Comparison of ENCODE assay signal across 1 cellular context in the genomic region with DNA sequence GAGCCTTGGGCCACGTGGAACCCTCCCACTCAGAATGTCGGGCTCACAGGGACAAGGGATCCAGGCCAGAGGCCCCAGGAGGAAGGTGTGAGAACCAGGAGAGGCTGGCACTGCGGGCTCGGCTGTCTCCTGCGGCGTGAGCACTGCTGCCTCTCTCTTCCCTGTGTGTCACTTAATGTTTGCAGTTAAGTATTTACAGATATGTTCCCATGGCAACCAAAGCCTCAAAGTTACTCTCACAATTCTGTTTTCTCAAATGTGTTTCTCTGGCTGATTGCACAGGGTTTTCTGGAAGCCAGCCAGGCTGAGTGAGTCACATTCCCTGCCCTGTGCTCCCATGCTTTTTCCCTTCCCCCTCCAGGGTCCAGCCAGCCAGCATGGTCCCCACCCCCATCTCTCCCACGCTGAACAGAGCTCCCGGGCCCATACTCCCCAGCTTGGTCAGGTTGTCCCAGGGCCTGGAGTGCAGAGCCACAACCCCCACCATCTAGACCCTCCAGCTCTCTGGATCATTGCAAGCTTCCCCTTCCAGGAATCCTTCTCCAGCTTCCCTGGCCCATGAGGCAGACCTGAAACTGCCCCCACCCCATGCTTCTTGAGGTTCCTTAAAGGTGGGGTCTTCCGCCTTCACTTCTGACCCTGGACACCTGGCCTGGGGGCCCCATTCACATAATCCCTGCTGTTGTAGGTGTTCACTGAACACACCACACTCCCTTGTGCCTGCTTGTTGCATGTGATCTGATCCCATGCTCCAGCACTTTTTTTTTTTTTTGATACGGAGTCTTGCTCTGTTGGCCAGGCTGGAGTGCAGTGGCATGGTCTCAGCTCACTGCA.
TF ChIP-seq lines count a peak whose summit lies in the region.

No MANE protein-coding gene starts in this region.

TF ChIP-seq in HepG2, 621 proteins besides CTCF, POLR2A, EP300 and RAD21 (continued from another document and continues in another):
- TF ChIP-seq, protein P1, sequence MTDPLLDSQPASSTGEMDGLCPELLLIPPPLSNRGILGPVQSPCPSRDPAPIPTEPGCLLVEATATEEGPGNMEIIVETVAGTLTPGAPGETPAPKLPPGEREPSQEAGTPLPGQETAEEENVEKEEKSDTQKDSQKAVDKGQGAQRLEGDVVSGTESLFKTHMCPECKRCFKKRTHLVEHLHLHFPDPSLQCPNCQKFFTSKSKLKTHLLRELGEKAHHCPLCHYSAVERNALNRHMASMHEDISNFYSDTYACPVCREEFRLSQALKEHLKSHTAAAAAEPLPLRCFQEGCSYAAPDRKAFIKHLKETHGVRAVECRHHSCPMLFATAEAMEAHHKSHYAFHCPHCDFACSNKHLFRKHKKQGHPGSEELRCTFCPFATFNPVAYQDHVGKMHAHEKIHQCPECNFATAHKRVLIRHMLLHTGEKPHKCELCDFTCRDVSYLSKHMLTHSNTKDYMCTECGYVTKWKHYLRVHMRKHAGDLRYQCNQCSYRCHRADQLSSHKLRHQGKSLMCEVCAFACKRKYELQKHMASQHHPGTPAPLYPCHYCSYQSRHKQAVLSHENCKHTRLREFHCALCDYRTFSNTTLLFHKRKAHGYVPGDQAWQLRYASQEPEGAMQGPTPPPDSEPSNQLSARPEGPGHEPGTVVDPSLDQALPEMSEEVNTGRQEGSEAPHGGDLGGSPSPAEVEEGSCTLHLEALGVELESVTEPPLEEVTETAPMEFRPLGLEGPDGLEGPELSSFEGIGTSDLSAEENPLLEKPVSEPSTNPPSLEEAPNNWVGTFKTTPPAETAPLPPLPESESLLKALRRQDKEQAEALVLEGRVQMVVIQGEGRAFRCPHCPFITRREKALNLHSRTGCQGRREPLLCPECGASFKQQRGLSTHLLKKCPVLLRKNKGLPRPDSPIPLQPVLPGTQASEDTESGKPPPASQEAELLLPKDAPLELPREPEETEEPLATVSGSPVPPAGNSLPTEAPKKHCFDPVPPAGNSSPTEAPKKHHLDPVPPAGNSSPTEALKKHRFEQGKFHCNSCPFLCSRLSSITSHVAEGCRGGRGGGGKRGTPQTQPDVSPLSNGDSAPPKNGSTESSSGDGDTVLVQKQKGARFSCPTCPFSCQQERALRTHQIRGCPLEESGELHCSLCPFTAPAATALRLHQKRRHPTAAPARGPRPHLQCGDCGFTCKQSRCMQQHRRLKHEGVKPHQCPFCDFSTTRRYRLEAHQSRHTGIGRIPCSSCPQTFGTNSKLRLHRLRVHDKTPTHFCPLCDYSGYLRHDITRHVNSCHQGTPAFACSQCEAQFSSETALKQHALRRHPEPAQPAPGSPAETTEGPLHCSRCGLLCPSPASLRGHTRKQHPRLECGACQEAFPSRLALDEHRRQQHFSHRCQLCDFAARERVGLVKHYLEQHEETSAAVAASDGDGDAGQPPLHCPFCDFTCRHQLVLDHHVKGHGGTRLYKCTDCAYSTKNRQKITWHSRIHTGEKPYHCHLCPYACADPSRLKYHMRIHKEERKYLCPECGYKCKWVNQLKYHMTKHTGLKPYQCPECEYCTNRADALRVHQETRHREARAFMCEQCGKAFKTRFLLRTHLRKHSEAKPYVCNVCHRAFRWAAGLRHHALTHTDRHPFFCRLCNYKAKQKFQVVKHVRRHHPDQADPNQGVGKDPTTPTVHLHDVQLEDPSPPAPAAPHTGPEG (CRISPR knock-in tag; IDR thresholded peaks at IDR 0.05) = no peak
- TF ChIP-seq ZNF569 (CRISPR knock-in tag; IDR thresholded peaks at IDR 0.05; ENCODE audit: borderline replicate concordance) = no peak
- 0 out of 2 replicates have a peak, but pooled peaks have one; percentile 23 for TF ChIP-seq RARA (CRISPR knock-in tag; IDR thresholded peaks at IDR 0.05)
- peak; percentile 71; the same call in 1 of the 2 replicates for TF ChIP-seq MIER3 (CRISPR knock-in tag; IDR thresholded peaks at IDR 0.05; ENCODE audit: borderline replicate concordance)
- no peak for TF ChIP-seq RORA (CRISPR knock-in tag; IDR thresholded peaks at IDR 0.05)
- TF ChIP-seq THAP11 (CRISPR knock-in tag; IDR thresholded peaks at IDR 0.05) = peak; percentile 50; the same call in 1 of the 2 replicates
- no peak for TF ChIP-seq ARID2 (CRISPR knock-in tag; IDR thresholded peaks at IDR 0.05; ENCODE audit: borderline replicate concordance)
- TF ChIP-seq TBL1XR1 (IDR thresholded peaks at IDR 0.05; ENCODE audit: borderline replicate concordance, low read length, partially characterized antibody) = no peak
- TF ChIP-seq RBM22 (optimal IDR thresholded peaks at IDR 0.05; ENCODE audit: low read length) = peak; percentile 22
- TF ChIP-seq, protein P2, sequence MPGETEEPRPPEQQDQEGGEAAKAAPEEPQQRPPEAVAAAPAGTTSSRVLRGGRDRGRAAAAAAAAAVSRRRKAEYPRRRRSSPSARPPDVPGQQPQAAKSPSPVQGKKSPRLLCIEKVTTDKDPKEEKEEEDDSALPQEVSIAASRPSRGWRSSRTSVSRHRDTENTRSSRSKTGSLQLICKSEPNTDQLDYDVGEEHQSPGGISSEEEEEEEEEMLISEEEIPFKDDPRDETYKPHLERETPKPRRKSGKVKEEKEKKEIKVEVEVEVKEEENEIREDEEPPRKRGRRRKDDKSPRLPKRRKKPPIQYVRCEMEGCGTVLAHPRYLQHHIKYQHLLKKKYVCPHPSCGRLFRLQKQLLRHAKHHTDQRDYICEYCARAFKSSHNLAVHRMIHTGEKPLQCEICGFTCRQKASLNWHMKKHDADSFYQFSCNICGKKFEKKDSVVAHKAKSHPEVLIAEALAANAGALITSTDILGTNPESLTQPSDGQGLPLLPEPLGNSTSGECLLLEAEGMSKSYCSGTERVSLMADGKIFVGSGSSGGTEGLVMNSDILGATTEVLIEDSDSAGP (CRISPR knock-in tag; IDR thresholded peaks at IDR 0.05; ENCODE audit: borderline replicate concordance) = 0 out of 2 replicates have a peak, but pooled peaks have one; percentile 21
- peak; percentile 58; the same call in 1 of the 2 replicates for TF ChIP-seq U2AF2 (IDR thresholded peaks at IDR 0.05; ENCODE audit: low read depth, low read length)
- no peak for TF ChIP-seq KLF15 (CRISPR knock-in tag; IDR thresholded peaks at IDR 0.05; ENCODE audit: borderline replicate concordance)
- TF ChIP-seq FOXK1 (CRISPR knock-in tag; IDR thresholded peaks at IDR 0.05; ENCODE audit: borderline replicate concordance, low read depth) = peak; percentile 57; the same call in 1 of the 2 replicates
- TF ChIP-seq, protein P3, sequence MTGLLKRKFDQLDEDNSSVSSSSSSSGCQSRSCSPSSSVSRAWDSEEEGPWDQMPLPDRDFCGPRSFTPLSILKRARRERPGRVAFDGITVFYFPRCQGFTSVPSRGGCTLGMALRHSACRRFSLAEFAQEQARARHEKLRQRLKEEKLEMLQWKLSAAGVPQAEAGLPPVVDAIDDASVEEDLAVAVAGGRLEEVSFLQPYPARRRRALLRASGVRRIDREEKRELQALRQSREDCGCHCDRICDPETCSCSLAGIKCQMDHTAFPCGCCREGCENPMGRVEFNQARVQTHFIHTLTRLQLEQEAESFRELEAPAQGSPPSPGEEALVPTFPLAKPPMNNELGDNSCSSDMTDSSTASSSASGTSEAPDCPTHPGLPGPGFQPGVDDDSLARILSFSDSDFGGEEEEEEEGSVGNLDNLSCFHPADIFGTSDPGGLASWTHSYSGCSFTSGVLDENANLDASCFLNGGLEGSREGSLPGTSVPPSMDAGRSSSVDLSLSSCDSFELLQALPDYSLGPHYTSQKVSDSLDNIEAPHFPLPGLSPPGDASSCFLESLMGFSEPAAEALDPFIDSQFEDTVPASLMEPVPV (CRISPR knock-in tag; IDR thresholded peaks at IDR 0.05) = no peak
- TF ChIP-seq, protein P4, sequence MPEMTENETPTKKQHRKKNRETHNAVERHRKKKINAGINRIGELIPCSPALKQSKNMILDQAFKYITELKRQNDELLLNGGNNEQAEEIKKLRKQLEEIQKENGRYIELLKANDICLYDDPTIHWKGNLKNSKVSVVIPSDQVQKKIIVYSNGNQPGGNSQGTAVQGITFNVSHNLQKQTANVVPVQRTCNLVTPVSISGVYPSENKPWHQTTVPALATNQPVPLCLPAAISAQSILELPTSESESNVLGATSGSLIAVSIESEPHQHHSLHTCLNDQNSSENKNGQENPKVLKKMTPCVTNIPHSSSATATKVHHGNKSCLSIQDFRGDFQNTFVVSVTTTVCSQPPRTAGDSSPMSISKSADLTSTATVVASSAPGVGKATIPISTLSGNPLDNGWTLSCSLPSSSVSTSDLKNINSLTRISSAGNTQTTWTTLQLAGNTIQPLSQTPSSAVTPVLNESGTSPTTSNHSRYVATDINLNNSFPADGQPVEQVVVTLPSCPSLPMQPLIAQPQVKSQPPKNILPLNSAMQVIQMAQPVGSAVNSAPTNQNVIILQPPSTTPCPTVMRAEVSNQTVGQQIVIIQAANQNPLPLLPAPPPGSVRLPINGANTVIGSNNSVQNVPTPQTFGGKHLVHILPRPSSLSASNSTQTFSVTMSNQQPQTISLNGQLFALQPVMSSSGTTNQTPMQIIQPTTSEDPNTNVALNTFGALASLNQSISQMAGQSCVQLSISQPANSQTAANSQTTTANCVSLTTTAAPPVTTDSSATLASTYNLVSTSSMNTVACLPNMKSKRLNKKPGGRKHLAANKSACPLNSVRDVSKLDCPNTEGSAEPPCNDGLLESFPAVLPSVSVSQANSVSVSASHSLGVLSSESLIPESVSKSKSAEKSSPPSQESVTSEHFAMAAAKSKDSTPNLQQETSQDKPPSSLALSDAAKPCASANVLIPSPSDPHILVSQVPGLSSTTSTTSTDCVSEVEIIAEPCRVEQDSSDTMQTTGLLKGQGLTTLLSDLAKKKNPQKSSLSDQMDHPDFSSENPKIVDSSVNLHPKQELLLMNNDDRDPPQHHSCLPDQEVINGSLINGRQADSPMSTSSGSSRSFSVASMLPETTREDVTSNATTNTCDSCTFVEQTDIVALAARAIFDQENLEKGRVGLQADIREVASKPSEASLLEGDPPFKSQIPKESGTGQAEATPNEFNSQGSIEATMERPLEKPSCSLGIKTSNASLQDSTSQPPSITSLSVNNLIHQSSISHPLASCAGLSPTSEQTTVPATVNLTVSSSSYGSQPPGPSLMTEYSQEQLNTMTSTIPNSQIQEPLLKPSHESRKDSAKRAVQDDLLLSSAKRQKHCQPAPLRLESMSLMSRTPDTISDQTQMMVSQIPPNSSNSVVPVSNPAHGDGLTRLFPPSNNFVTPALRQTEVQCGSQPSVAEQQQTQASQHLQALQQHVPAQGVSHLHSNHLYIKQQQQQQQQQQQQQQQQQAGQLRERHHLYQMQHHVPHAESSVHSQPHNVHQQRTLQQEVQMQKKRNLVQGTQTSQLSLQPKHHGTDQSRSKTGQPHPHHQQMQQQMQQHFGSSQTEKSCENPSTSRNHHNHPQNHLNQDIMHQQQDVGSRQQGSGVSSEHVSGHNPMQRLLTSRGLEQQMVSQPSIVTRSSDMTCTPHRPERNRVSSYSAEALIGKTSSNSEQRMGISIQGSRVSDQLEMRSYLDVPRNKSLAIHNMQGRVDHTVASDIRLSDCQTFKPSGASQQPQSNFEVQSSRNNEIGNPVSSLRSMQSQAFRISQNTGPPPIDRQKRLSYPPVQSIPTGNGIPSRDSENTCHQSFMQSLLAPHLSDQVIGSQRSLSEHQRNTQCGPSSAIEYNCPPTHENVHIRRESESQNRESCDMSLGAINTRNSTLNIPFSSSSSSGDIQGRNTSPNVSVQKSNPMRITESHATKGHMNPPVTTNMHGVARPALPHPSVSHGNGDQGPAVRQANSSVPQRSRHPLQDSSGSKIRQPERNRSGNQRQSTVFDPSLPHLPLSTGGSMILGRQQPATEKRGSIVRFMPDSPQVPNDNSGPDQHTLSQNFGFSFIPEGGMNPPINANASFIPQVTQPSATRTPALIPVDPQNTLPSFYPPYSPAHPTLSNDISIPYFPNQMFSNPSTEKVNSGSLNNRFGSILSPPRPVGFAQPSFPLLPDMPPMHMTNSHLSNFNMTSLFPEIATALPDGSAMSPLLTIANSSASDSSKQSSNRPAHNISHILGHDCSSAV (CRISPR knock-in tag; IDR thresholded peaks at IDR 0.05; ENCODE audit: borderline replicate concordance) = no peak
- no peak for TF ChIP-seq SRSF4 (IDR thresholded peaks at IDR 0.05; ENCODE audit: low read depth, low read length, poor library complexity, severe bottlenecking)
- TF ChIP-seq ZKSCAN1 (IDR thresholded peaks at IDR 0.05; ENCODE audit: low read length) = no peak
- TF ChIP-seq ZNF124 (CRISPR knock-in tag; IDR thresholded peaks at IDR 0.05) = no peak
- TF ChIP-seq, protein P5, sequence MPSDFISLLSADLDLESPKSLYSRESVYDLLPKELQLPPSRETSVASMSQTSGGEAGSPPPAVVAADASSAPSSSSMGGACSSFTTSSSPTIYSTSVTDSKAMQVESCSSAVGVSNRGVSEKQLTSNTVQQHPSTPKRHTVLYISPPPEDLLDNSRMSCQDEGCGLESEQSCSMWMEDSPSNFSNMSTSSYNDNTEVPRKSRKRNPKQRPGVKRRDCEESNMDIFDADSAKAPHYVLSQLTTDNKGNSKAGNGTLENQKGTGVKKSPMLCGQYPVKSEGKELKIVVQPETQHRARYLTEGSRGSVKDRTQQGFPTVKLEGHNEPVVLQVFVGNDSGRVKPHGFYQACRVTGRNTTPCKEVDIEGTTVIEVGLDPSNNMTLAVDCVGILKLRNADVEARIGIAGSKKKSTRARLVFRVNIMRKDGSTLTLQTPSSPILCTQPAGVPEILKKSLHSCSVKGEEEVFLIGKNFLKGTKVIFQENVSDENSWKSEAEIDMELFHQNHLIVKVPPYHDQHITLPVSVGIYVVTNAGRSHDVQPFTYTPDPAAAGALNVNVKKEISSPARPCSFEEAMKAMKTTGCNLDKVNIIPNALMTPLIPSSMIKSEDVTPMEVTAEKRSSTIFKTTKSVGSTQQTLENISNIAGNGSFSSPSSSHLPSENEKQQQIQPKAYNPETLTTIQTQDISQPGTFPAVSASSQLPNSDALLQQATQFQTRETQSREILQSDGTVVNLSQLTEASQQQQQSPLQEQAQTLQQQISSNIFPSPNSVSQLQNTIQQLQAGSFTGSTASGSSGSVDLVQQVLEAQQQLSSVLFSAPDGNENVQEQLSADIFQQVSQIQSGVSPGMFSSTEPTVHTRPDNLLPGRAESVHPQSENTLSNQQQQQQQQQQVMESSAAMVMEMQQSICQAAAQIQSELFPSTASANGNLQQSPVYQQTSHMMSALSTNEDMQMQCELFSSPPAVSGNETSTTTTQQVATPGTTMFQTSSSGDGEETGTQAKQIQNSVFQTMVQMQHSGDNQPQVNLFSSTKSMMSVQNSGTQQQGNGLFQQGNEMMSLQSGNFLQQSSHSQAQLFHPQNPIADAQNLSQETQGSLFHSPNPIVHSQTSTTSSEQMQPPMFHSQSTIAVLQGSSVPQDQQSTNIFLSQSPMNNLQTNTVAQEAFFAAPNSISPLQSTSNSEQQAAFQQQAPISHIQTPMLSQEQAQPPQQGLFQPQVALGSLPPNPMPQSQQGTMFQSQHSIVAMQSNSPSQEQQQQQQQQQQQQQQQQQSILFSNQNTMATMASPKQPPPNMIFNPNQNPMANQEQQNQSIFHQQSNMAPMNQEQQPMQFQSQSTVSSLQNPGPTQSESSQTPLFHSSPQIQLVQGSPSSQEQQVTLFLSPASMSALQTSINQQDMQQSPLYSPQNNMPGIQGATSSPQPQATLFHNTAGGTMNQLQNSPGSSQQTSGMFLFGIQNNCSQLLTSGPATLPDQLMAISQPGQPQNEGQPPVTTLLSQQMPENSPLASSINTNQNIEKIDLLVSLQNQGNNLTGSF (CRISPR knock-in tag; IDR thresholded peaks at IDR 0.05) = no peak
- TF ChIP-seq, protein P6, sequence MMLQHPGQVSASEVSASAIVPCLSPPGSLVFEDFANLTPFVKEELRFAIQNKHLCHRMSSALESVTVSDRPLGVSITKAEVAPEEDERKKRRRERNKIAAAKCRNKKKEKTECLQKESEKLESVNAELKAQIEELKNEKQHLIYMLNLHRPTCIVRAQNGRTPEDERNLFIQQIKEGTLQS (CRISPR knock-in tag; IDR thresholded peaks at IDR 0.05) = peak; percentile 73
- no peak for TF ChIP-seq ZNF207 (IDR thresholded peaks at IDR 0.05; ENCODE audit: borderline replicate concordance)
- TF ChIP-seq RBAK (CRISPR knock-in tag; IDR thresholded peaks at IDR 0.05) = peak; percentile 83
- no peak for TF ChIP-seq CBX1 (IDR thresholded peaks at IDR 0.05; ENCODE audit: low read depth)
